In the genomic region with DNA sequence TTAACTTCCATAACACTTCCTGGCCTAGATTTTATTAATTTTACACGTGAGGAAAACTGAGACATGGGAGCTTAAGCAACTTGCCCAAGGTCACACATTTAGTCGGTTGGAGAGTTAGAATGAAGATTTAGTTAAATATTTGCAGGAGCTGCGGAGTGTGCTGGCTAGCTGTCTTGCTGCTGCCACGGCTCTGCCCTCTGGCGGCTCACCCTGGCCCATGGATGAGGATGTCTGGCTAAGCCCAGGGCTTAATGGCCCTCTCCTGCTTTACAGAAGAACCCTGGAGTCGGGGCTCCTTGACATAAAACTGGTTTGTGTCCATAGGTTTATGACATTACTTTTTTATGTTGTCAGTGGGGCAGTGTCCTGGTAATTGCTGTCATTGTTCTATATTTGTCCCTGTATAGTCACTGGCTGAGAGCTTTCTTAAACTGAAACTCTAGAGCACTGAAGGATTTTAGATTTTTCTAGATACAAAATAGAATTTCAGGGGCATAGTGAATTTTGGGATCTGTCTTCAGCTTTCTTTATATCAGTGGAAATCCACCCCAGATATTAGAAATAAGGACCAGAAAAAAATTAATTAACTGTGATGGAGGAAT, we compare ENCODE assay signal across 1 cellular context.
TF ChIP-seq lines count a peak whose summit lies in the region.

No MANE protein-coding gene starts in this region.

TF ChIP-seq in GM23338, 12 proteins besides CTCF, POLR2A, EP300 and RAD21 (continued from another document):
- TF ChIP-seq, protein P1, sequence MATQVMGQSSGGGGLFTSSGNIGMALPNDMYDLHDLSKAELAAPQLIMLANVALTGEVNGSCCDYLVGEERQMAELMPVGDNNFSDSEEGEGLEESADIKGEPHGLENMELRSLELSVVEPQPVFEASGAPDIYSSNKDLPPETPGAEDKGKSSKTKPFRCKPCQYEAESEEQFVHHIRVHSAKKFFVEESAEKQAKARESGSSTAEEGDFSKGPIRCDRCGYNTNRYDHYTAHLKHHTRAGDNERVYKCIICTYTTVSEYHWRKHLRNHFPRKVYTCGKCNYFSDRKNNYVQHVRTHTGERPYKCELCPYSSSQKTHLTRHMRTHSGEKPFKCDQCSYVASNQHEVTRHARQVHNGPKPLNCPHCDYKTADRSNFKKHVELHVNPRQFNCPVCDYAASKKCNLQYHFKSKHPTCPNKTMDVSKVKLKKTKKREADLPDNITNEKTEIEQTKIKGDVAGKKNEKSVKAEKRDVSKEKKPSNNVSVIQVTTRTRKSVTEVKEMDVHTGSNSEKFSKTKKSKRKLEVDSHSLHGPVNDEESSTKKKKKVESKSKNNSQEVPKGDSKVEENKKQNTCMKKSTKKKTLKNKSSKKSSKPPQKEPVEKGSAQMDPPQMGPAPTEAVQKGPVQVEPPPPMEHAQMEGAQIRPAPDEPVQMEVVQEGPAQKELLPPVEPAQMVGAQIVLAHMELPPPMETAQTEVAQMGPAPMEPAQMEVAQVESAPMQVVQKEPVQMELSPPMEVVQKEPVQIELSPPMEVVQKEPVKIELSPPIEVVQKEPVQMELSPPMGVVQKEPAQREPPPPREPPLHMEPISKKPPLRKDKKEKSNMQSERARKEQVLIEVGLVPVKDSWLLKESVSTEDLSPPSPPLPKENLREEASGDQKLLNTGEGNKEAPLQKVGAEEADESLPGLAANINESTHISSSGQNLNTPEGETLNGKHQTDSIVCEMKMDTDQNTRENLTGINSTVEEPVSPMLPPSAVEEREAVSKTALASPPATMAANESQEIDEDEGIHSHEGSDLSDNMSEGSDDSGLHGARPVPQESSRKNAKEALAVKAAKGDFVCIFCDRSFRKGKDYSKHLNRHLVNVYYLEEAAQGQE (IDR thresholded peaks at IDR 0.05; ENCODE audit: unreplicated experiment), result no peak
- no peak for TF ChIP-seq ZNF331 (CRISPR knock-in tag; IDR thresholded peaks at IDR 0.05; ENCODE audit: low read depth)
- TF ChIP-seq POLR2AphosphoS5 (IDR thresholded peaks at IDR 0.05; ENCODE audit: low read depth), result no peak
- TF ChIP-seq STAT1 (IDR thresholded peaks at IDR 0.05; ENCODE audit: unreplicated experiment), result no peak
- no peak for TF ChIP-seq CREB1 (CRISPR knock-in tag; IDR thresholded peaks at IDR 0.05; ENCODE audit: low read depth)
- TF ChIP-seq EZH2 (IDR thresholded peaks at IDR 0.05; ENCODE audit: low read depth, unreplicated experiment), result no peak
- TF ChIP-seq, protein P2, sequence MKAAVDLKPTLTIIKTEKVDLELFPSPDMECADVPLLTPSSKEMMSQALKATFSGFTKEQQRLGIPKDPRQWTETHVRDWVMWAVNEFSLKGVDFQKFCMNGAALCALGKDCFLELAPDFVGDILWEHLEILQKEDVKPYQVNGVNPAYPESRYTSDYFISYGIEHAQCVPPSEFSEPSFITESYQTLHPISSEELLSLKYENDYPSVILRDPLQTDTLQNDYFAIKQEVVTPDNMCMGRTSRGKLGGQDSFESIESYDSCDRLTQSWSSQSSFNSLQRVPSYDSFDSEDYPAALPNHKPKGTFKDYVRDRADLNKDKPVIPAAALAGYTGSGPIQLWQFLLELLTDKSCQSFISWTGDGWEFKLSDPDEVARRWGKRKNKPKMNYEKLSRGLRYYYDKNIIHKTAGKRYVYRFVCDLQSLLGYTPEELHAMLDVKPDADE (IDR thresholded peaks at IDR 0.05), result no peak
- no peak for TF ChIP-seq JUNB (IDR thresholded peaks at IDR 0.05; ENCODE audit: unreplicated experiment)
